In genomic region chr12:15787801-15788200, GRCh38 we compare ENCODE assay signal across 9 cellular contexts. TPM values are rescaled to one million over a fixed set of nuclear protein-coding genes. Genes with fewer than 3 reads are reported as not detected.
DNase-seq lines count a peak whose midpoint lies in the region; ATAC-seq and TF ChIP-seq lines count a peak whose summit lies in the region.
"Had no signal": no experiment of that assay in that cellular context is flagged by ENCODE, and none has a peak within 500 bp of the region (broad histone marks: within the 10 kb centered on the region; RNA-seq: fewer than 3 reads in every experiment).

No MANE protein-coding gene starts in this region.

- H3K9me3 ChIP-seq in SK-N-SH, result no peaks in the 10 kb centered on the region
- no peaks in the 10 kb centered on the region for H3K9me3 ChIP-seq in ascending aorta
- no peaks in the 10 kb centered on the region for H3K9me3 ChIP-seq in liver (ENCODE audit: control insufficient read depth in 4 of 4, low read length in 3 of 4)

- peaks cover 61% of the 10 kb centered on the region for H3K79me2 ChIP-seq in SK-N-SH (ENCODE audit: insufficient read depth)

- intact Hi-C loops in ascending aorta (cut with DNase I), result loop anchor here (2.0 to 5.0 kb wide), 3 partner anchors 50 to 197 kb away; no protein-coding TSS in a partner anchor

- TF ChIP-seq RAD21 in SK-N-SH (IDR thresholded peaks at IDR 0.05; ENCODE audit: low read length), result no peak
- TF ChIP-seq RAD21 in liver (IDR thresholded peaks at IDR 0.05), result no peak

- H3K9me2 ChIP-seq in SK-N-SH, result no peaks in the 10 kb centered on the region

- H3K4me1 ChIP-seq in SK-N-SH (ENCODE audit: control insufficient read depth in 1 of 2, insufficient read depth in 2 of 2, low read depth in 1 of 2, low read length in 1 of 2) (peaks cover 11 to 12% of the 10 kb centered on the region in 2 experiments; a peak in 3 of 4 replicates), ascending aorta (peaks cover 0 to 3% of the 10 kb centered on the region in 2 donors), liver (ENCODE audit: control insufficient read depth in 4 of 4, insufficient read depth in 4 of 4, low read length in 3 of 4) (peaks cover 3 to 22% (median 6%) of the 10 kb centered on the region in 4 donors)

- TF ChIP-seq CTCF in SK-N-SH (IDR thresholded peaks at IDR 0.05) (no peak), ascending aorta (IDR thresholded peaks at IDR 0.05) (no peak), liver (IDR thresholded peaks at IDR 0.05; ENCODE audit: low read depth, low read length, missing input control) (no peak)

- peak overlapping the region in 1 of 2 experiments; percentile 79; a peak in 2 of 4 replicates for H3K27ac ChIP-seq in SK-N-SH (ENCODE audit: low read depth in 2 of 2, low read length in 1 of 2)
- peak overlapping the region; percentile 88 to 92 for H3K27ac ChIP-seq in ascending aorta
- peak overlapping the region; percentile 72 to 82 for H3K27ac ChIP-seq in liver (ENCODE audit: low read depth in 1 of 2, low read length in 2 of 2)
- H3K27ac ChIP-seq in temporal lobe (ENCODE audit: low read depth, low read length), result peak overlapping the region; percentile 33
- H3K27ac ChIP-seq: C4-2B had no signal

- CTCF ChIA-PET in SK-N-SH (lab: Yijun Ruan, JAX), result interaction anchor here (1.8 kb wide), 1 partner anchor 15 kb away, joined by 5 read pairs; no protein-coding TSS in a partner anchor

- H4K20me1 ChIP-seq in SK-N-SH (ENCODE audit: insufficient read depth), result no peaks in the 10 kb centered on the region

- peak overlapping the region; percentile 82 for H3K4me2 ChIP-seq in SK-N-SH

- H2AFZ ChIP-seq in SK-N-SH (ENCODE audit: low read depth), result peak overlapping the region; percentile 71; the same call in 1 of the 2 replicates

- DNase-seq in SK-N-SH (no peak), ascending aorta (ENCODE audit: low spot score in 2 of 2) (no peak), NCI-H1694 treated with DMSO at 0.1 percent for 48 hours (lab: John Stamatoyannopoulos, UW) (no peak), epidermal melanocyte (ENCODE audit: insufficient read length, low spot score) (no peak)
- DNase-seq in stimulated activated CD4-positive, alpha-beta T cell treated with anti-CD3 and anti-CD28 coated beads, Interleukin-2, amount 100 ng/mL, for 24 hours, result no peak

- 53% methylated on average over 4 of the region's 4 CpGs for WGBS in SK-N-SH (ENCODE audit: low lambda C conversion rate)
- WGBS in liver, result 34% methylated on average over 4 of the region's 4 CpGs

- H3F3A ChIP-seq in SK-N-SH (replicated peaks; ENCODE audit: insufficient read depth), result no peaks in the 10 kb centered on the region

- H3K4me3 ChIP-seq in SK-N-SH (ENCODE audit: low read depth in 2 of 2, low read length in 1 of 2) (peak overlapping the region; percentile 75 to 93; a peak in 3 of 4 replicates), ascending aorta (peak overlapping the region; percentile 74 to 90), liver (ENCODE audit: low read depth in 1 of 3, low read length in 3 of 3) (peak overlapping the region; percentile 87 to 95 (median 92))

- peaks cover 0 to 6% of the 10 kb centered on the region in 2 experiments for H3K36me3 ChIP-seq in SK-N-SH (replicated peaks in 1 of 2; ENCODE audit: control insufficient read depth in 1 of 2, insufficient read depth in 2 of 2, low read length in 1 of 2)
- H3K36me3 ChIP-seq in ascending aorta, result peaks cover 0 to 5% of the 10 kb centered on the region in 2 donors
- H3K36me3 ChIP-seq in liver (ENCODE audit: control insufficient read depth in 4 of 4, insufficient read depth in 3 of 4, low read depth in 1 of 4, low read length in 3 of 4), result no peaks in the 10 kb centered on the region

- TF ChIP-seq EP300 in SK-N-SH (IDR thresholded peaks at IDR 0.05; ENCODE audit: borderline replicate concordance in 1 of 2, low read depth in 1 of 2, low read length in 1 of 2), result no peak

- no peaks in the 10 kb centered on the region for H3K27me3 ChIP-seq in SK-N-SH (ENCODE audit: insufficient read depth)
- no peaks in the 10 kb centered on the region for H3K27me3 ChIP-seq in ascending aorta
- H3K27me3 ChIP-seq in liver (ENCODE audit: control insufficient read depth in 4 of 4, insufficient read depth in 4 of 4, low read length in 3 of 4), result no peaks in the 10 kb centered on the region

- no peak for ATAC-seq in SK-N-SH treated with all-trans-retinoic acid at 6 μM for 48 hours

- POLR2A ChIA-PET in SK-N-SH (lab: Yijun Ruan, JAX), result no interaction called here

- H3K9ac ChIP-seq in SK-N-SH, result peak overlapping the region; percentile 88
- H3K9ac ChIP-seq in liver (ENCODE audit: low read depth in 1 of 2, low read length in 2 of 2), result peak overlapping the region; percentile 57 to 78

TF ChIP-seq in SK-N-SH, 30 proteins besides CTCF, POLR2A, EP300 and RAD21 (continues in another document):
- TF ChIP-seq TAF1 (IDR thresholded peaks at IDR 0.05; ENCODE audit: borderline replicate concordance, low read depth, low read length) (no peak), TCF12 (IDR thresholded peaks at IDR 0.05) (no peak), MXI1 (IDR thresholded peaks at IDR 0.05; ENCODE audit: low read depth, low read length) (0 out of 2 replicates have a peak, but pooled peaks have one; percentile 18), IRF3 (IDR thresholded peaks at IDR 0.05; ENCODE audit: low read depth, low read length) (no peak), NFIC (IDR thresholded peaks at IDR 0.05; ENCODE audit: borderline replicate concordance) (no peak), NRF1 (IDR thresholded peaks at IDR 0.05; ENCODE audit: low read depth, low read length) (no peak)
- TF ChIP-seq, protein P1, sequence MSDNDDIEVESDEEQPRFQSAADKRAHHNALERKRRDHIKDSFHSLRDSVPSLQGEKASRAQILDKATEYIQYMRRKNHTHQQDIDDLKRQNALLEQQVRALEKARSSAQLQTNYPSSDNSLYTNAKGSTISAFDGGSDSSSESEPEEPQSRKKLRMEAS (IDR thresholded peaks at IDR 0.05; ENCODE audit: low read depth), result peak; percentile 44; the same call in 1 of the 2 replicates

TF ChIP-seq in SK-N-SH treated with all-trans-retinoic acid at 6 μM for 48 hours, 23 proteins besides CTCF, POLR2A, EP300 and RAD21 (continues in another document):
- TF ChIP-seq ZNF565 (CRISPR knock-in tag; conservative IDR thresholded peaks at IDR 0.05; ENCODE audit: low read depth) (no peak), ZC3H10 (CRISPR knock-in tag; IDR thresholded peaks at IDR 0.05) (no peak), ZFP30 (CRISPR knock-in tag; IDR thresholded peaks at IDR 0.05) (no peak), RARB (CRISPR knock-in tag; IDR thresholded peaks at IDR 0.05) (no peak), TOX (CRISPR knock-in tag; IDR thresholded peaks at IDR 0.05; ENCODE audit: borderline replicate concordance) (no peak), TCF4 (CRISPR knock-in tag; IDR thresholded peaks at IDR 0.05; ENCODE audit: borderline replicate concordance) (no peak), PPARA (CRISPR knock-in tag; IDR thresholded peaks at IDR 0.05; ENCODE audit: borderline replicate concordance) (no peak), ZFP3 (CRISPR knock-in tag; IDR thresholded peaks at IDR 0.05) (no peak), CSDC2 (CRISPR knock-in tag; IDR thresholded peaks at IDR 0.05) (no peak)
- TF ChIP-seq, protein P2, sequence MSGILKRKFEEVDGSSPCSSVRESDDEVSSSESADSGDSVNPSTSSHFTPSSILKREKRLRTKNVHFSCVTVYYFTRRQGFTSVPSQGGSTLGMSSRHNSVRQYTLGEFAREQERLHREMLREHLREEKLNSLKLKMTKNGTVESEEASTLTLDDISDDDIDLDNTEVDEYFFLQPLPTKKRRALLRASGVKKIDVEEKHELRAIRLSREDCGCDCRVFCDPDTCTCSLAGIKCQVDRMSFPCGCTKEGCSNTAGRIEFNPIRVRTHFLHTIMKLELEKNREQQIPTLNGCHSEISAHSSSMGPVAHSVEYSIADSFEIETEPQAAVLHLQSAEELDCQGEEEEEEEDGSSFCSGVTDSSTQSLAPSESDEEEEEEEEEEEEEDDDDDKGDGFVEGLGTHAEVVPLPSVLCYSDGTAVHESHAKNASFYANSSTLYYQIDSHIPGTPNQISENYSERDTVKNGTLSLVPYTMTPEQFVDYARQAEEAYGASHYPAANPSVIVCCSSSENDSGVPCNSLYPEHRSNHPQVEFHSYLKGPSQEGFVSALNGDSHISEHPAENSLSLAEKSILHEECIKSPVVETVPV (CRISPR knock-in tag; IDR thresholded peaks at IDR 0.05), result no peak

TF ChIP-seq in liver, 16 proteins besides CTCF, POLR2A, EP300 and RAD21 (continues in another document):
- no peak for TF ChIP-seq EGR1 (IDR thresholded peaks at IDR 0.05; ENCODE audit: low read depth in 2 of 2)
- no peak for TF ChIP-seq GABPA (IDR thresholded peaks at IDR 0.05 in 1 of 2, conservative IDR thresholded peaks at IDR 0.05 in 1 of 2)
- TF ChIP-seq HNF4A (conservative IDR thresholded peaks at IDR 0.05), result no peak
- TF ChIP-seq FOXA2 (IDR thresholded peaks at IDR 0.05), result no peak
- TF ChIP-seq, protein P3, sequence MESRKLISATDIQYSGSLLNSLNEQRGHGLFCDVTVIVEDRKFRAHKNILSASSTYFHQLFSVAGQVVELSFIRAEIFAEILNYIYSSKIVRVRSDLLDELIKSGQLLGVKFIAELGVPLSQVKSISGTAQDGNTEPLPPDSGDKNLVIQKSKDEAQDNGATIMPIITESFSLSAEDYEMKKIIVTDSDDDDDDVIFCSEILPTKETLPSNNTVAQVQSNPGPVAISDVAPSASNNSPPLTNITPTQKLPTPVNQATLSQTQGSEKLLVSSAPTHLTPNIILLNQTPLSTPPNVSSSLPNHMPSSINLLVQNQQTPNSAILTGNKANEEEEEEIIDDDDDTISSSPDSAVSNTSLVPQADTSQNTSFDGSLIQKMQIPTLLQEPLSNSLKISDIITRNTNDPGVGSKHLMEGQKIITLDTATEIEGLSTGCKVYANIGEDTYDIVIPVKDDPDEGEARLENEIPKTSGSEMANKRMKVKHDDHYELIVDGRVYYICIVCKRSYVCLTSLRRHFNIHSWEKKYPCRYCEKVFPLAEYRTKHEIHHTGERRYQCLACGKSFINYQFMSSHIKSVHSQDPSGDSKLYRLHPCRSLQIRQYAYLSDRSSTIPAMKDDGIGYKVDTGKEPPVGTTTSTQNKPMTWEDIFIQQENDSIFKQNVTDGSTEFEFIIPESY (IDR thresholded peaks at IDR 0.05), result no peak
- no peak for TF ChIP-seq SP1 (IDR thresholded peaks at IDR 0.05)
- TF ChIP-seq NR2F2 (IDR thresholded peaks at IDR 0.05), result no peak
- no peak for TF ChIP-seq HNF4G (IDR thresholded peaks at IDR 0.05)
- no peak for TF ChIP-seq YY1 (IDR thresholded peaks at IDR 0.05)
- no peak for TF ChIP-seq FOXA1 (IDR thresholded peaks at IDR 0.05)
- TF ChIP-seq, protein P4, sequence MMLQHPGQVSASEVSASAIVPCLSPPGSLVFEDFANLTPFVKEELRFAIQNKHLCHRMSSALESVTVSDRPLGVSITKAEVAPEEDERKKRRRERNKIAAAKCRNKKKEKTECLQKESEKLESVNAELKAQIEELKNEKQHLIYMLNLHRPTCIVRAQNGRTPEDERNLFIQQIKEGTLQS (IDR thresholded peaks at IDR 0.05), result no peak
- TF ChIP-seq JUND (IDR thresholded peaks at IDR 0.05), result no peak
- no peak for TF ChIP-seq TAF1 (conservative IDR thresholded peaks at IDR 0.05)

RNA-seq across cellular contexts. Expression of gene EPS8, which starts 1.4 kb away (rescaled TPM):
- polyA plus RNA-seq in SK-N-SH (2012; rRNA removed), result 18.6 and 19.8 TPM in 2 replicates
- polyA plus RNA-seq in SK-N-SH (2012; cell fraction: cytosol; rRNA removed), result 16.0 and 20.7 TPM in 2 replicates
- polyA plus RNA-seq in SK-N-SH (2012; cell fraction: nucleus; rRNA removed), result 12.1 and 24.0 TPM in 2 replicates
- total RNA-seq in ascending aorta, result 94.6 TPM
- total RNA-seq in liver, result 10 to 100 TPM; 13.7 to 40.2 TPM
- 10 to 100 TPM; 13.8 to 16.2 TPM for polyA plus RNA-seq in liver
- total RNA-seq in temporal lobe, result 72.0 TPM
